ENCODE assay signal across 15 cellular contexts in the genomic region with DNA sequence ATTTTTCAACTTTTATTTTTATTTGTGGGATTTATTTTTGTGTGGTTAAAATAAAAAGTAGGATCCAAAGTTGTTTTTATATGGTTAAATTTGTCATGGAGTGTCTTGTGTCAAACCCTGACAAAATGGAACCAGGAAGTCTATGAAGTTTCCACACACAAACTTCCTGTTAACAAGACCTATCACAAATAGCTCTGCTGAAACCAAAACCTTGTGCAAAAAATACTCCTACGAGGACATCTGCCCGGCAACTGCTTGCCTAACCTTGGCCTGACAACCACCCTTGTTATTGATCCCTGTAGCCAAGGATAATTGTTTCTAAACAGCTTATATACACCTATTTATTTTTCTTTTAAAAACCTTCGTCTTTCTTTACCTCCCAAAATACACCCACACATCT.
DNase-seq lines count a peak whose midpoint lies in the region; ATAC-seq and TF ChIP-seq lines count a peak whose summit lies in the region.
"Had no signal": no experiment of that assay in that cellular context is flagged by ENCODE, and none has a peak within 500 bp of the region (broad histone marks: within the 10 kb centered on the region; RNA-seq: fewer than 3 reads in every experiment).

No MANE protein-coding gene starts in this region.

- WGBS in smooth muscle cell (ENCODE audit: low lambda C conversion rate), result 80% methylated on average over 3 of the region's 3 CpGs

- ATAC-seq in GM21367 (IDR thresholded peaks at IDR 0.05; ENCODE audit: unreplicated experiment) (peak; percentile 61), HG03520 (IDR thresholded peaks at IDR 0.05; ENCODE audit: unreplicated experiment) (peak; percentile 81), HG02610 (IDR thresholded peaks at IDR 0.05; ENCODE audit: unreplicated experiment) (no peak)
- ATAC-seq: activated CD8-positive, alpha-beta memory T cell treated with anti-CD3 and anti-CD28 coated beads, Interleukin-2, amount 10 ng/mL, durations not matched to agents 7 days and 5 days; esophagus mucosa had no signal

- no peaks in the 10 kb centered on the region for H3F3A ChIP-seq in smooth muscle cell (ENCODE audit: low read depth)

- no peaks in the 10 kb centered on the region for H3K9me3 ChIP-seq in OCI-LY7 (ENCODE audit: low read length)
- no peaks in the 10 kb centered on the region for H3K9me3 ChIP-seq in smooth muscle cell (replicated peaks; ENCODE audit: low read depth)
- H3K9me3 ChIP-seq: adrenal gland, spleen had no signal

- no peaks in the 10 kb centered on the region for H3K4me1 ChIP-seq in OCI-LY7 (ENCODE audit: insufficient read depth, low read length, poor library complexity, severe bottlenecking)
- no peaks in the 10 kb centered on the region for H3K4me1 ChIP-seq in smooth muscle cell (ENCODE audit: low read depth)
- H3K4me1 ChIP-seq: adrenal gland, spleen had no signal

- H3K36me3 ChIP-seq in OCI-LY7 (ENCODE audit: insufficient read depth, low read length) (no peaks in the 10 kb centered on the region), smooth muscle cell (ENCODE audit: low read depth) (no peaks in the 10 kb centered on the region)
- H3K36me3 ChIP-seq: adrenal gland, spleen had no signal

- H3K4me3 ChIP-seq in OCI-LY7 (ENCODE audit: low read depth, low read length, poor library complexity, severe bottlenecking), result no peak overlapping the region
- no peak overlapping the region for H3K4me3 ChIP-seq in smooth muscle cell
- H3K4me3 ChIP-seq: adrenal gland, spleen had no signal

- no TSS peak for BruUV-seq in OCI-LY7 (replicated peaks; lab: Mats Ljungman, UMichigan)

- POLR2A ChIA-PET in OCI-LY7 (lab: Charles Lee), result no interaction called here

- no peak overlapping the region for H3K9ac ChIP-seq in smooth muscle cell (ENCODE audit: low read depth)

- H2AFZ ChIP-seq in OCI-LY7 (ENCODE audit: low read length), result peak overlapping the region; percentile 55; the same call in 1 of the 2 replicates
- no peak overlapping the region for H2AFZ ChIP-seq in smooth muscle cell (ENCODE audit: low read depth)

- CTCF ChIA-PET in OCI-LY7 (lab: Charles Lee; ENCODE audit: unreplicated experiment), result no interaction called here

- H4K20me1 ChIP-seq in OCI-LY7 (ENCODE audit: insufficient read depth, low read length) (no peaks in the 10 kb centered on the region), smooth muscle cell (ENCODE audit: low read depth) (no peaks in the 10 kb centered on the region)

- H3K27ac ChIP-seq in OCI-LY7 (ENCODE audit: low read depth, low read length, poor library complexity, severe bottlenecking) (no peak overlapping the region), smooth muscle cell (ENCODE audit: low read depth) (no peak overlapping the region)
- H3K27ac ChIP-seq: adrenal gland, spleen had no signal

- H3K4me2 ChIP-seq in OCI-LY7 (ENCODE audit: low read length), result 0 out of 2 replicates have a peak overlapping the region, but pooled peaks have one; percentile 8
- H3K4me2 ChIP-seq in smooth muscle cell, result no peak overlapping the region

- intact Hi-C loops in OCI-LY7 (cut with micrococcal nuclease; ENCODE audit: unreplicated experiment), result no loop called here

- H3K9me2 ChIP-seq in OCI-LY7 (ENCODE audit: insufficient read depth, low read length), result no peaks in the 10 kb centered on the region

- TF ChIP-seq CTCF in OCI-LY7 (conservative IDR thresholded peaks at IDR 0.05; ENCODE audit: low read length), result no peak
- no peak for TF ChIP-seq CTCF in smooth muscle cell (IDR thresholded peaks at IDR 0.05; ENCODE audit: borderline replicate concordance, insufficient read depth, poor library complexity, severe bottlenecking)

- peak; percentile 13 for DNase-seq in GF-D8 (lab: John Stamatoyannopoulos, UW)
- peak; percentile 5 for DNase-seq in OCI-LY7 (ENCODE audit: low spot score)
- DNase-seq in activated CD4-positive, CD25-positive, alpha-beta regulatory T cell treated with anti-CD3 and anti-CD28 coated beads, Interleukin-2, amount 50 U/mL, for 72 hours, result no peak
- DNase-seq in NCI-H2081 (lab: John Stamatoyannopoulos, UW), result no peak
- no peak for DNase-seq in smooth muscle cell (lab: John Stamatoyannopoulos, UW; ENCODE audit: unreplicated experiment)
- DNase-seq: activated CD8-positive, alpha-beta memory T cell treated with anti-CD3 and anti-CD28 coated beads, Interleukin-2, amount 10 ng/mL, durations not matched to agents 7 days and 5 days; adrenal gland; NCI-H146; NCI-H510A; spleen; stimulated activated CD8-positive, alpha-beta memory T cell treated with anti-CD3 and anti-CD28 coated beads, Interleukin-4, amount 100 ng/mL, for 48 hours had no signal

- no peaks in the 10 kb centered on the region for H3K27me3 ChIP-seq in smooth muscle cell (ENCODE audit: low read depth)
- H3K27me3 ChIP-seq: adrenal gland, spleen had no signal

- H3K79me2 ChIP-seq in OCI-LY7 (ENCODE audit: insufficient read depth, low read depth, low read length), result no peaks in the 10 kb centered on the region
- no peaks in the 10 kb centered on the region for H3K79me2 ChIP-seq in smooth muscle cell (ENCODE audit: low read depth)

Comparison
In these comparisons a context has a peak if more than half of its experiments do, and no peak if none do; other contexts are left out.
1. DNase-seq: peak in GF-D8 (single experiment) and OCI-LY7 (single experiment); none in activated CD4-positive, CD25-positive, alpha-beta regulatory T cell treated with anti-CD3 and anti-CD28 coated beads, Interleukin-2, amount 50 U/mL, for 72 hours (single experiment), NCI-H2081 (0 of 2) and smooth muscle cell (single experiment).